1 cellular context compared by ENCODE assay signal in the genomic region with DNA sequence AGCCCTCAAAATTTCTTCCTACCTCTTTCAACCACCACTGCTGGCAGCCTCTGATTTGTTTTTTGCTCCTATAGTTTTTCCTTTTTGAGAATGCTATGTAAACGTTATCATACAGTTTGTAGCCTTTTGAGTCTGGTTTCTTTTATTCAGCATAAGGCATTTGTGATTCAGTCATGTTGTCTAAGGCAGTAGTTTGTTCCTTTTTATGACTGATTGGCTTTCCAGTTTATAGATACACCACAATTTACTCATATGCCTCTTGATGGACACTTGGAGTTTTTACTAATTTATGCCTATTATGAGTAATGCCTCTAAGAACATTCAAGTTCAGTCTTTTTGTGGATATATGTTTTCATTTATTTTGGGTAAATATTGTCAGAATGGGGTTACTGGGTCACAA.
TF ChIP-seq lines count a peak whose summit lies in the region.

No MANE protein-coding gene starts in this region.

TF ChIP-seq in SK-N-SH treated with all-trans-retinoic acid at 6 μM for 48 hours, 23 proteins besides CTCF, POLR2A, EP300 and RAD21 (continued from another document):
- TF ChIP-seq ESRRG (CRISPR knock-in tag; IDR thresholded peaks at IDR 0.05), result no peak
- TF ChIP-seq ZFP30 (CRISPR knock-in tag; IDR thresholded peaks at IDR 0.05), result no peak
- no peak for TF ChIP-seq ISL1 (CRISPR knock-in tag; IDR thresholded peaks at IDR 0.05)
- no peak for TF ChIP-seq OSR1 (CRISPR knock-in tag; IDR thresholded peaks at IDR 0.05)
- TF ChIP-seq RARB (CRISPR knock-in tag; IDR thresholded peaks at IDR 0.05), result no peak
